In genomic region chr2:49640630-49641029, GRCh38 we compare ENCODE assay signal across 1 cellular context.
TF ChIP-seq lines count a peak whose summit lies in the region.

No MANE protein-coding gene starts in this region.

TF ChIP-seq in GM23338, 12 proteins besides CTCF, POLR2A, EP300 and RAD21 (continued from another document):
- TF ChIP-seq REST (IDR thresholded peaks at IDR 0.05; ENCODE audit: unreplicated experiment) (no peak), ZNF462 (CRISPR knock-in tag; IDR thresholded peaks at IDR 0.05) (no peak)
